ENCODE assay signal across 8 cellular contexts in genomic region chr3:72100626-72101187, GRCh38.
A peak's percentile ranks its signal among the peaks of the same experiment; 100 is the strongest.
DNase-seq lines count a peak whose midpoint lies in the region; ATAC-seq lines count a peak whose summit lies in the region.

No MANE protein-coding gene starts in this region.

- no peaks in the 10 kb centered on the region for H3K36me3 ChIP-seq in effector memory CD4-positive, alpha-beta T cell (ENCODE audit: control insufficient read depth, insufficient read depth, low read length)
- H3K36me3 ChIP-seq in mesendoderm (ENCODE audit: control insufficient read depth, insufficient read depth, low read length), result no peaks in the 10 kb centered on the region

- no CpG with 5 or more reads among the region's 21 CpGs for WGBS in mesendoderm (ENCODE audit: extremely low coverage, insufficient coverage, low lambda C conversion rate)

- POLR2A ChIA-PET in activated CD4-positive, alpha-beta memory T cell treated with anti-CD3 and anti-CD28 coated beads, Interleukin-2, amount 10 ng/mL, durations not matched to agents 7 days and 5 days (lab: Charles Lee), result interaction anchor here (0.9 kb wide), 1 partner anchor 38 kb away, joined by 4 read pairs; no protein-coding TSS in a partner anchor

- H3K4me2 ChIP-seq in mesendoderm (ENCODE audit: low read length), result peak overlapping the region; percentile 88

- H3K4me3 ChIP-seq in effector memory CD4-positive, alpha-beta T cell (ENCODE audit: insufficient read depth, low read depth, low read length, poor library complexity, severe bottlenecking), result peak overlapping the region; percentile 38
- H3K4me3 ChIP-seq in mesendoderm (ENCODE audit: low read length), result peak overlapping the region; percentile 23

- H3K9me3 ChIP-seq in effector memory CD4-positive, alpha-beta T cell (ENCODE audit: control insufficient read depth, low read length), result no peaks in the 10 kb centered on the region

- H3K4me1 Mint-ChIP-seq in activated CD4-positive, alpha-beta memory T cell treated with anti-CD3 and anti-CD28 coated beads, Interleukin-2, amount 10 ng/mL, durations not matched to agents 7 days and 5 days, result peaks cover 29% of the 10 kb centered on the region

- peak; percentile 43 for DNase-seq in NCI-H510A treated with DMSO at 0.1 percent for 48 hours (lab: John Stamatoyannopoulos, UW)
- no peak for DNase-seq in NCI-H510A (lab: John Stamatoyannopoulos, UW)
- DNase-seq in NCI-H2227 (lab: John Stamatoyannopoulos, UW; ENCODE audit: unreplicated experiment), result peak; percentile 70
- peak; percentile 89 for DNase-seq in activated CD4-positive, alpha-beta memory T cell treated with anti-CD3 and anti-CD28 coated beads, Interleukin-2, amount 10 ng/mL, durations not matched to agents 7 days and 5 days
- peak; percentile 65 to 73 (median 70) for DNase-seq in effector memory CD4-positive, alpha-beta T cell
- DNase-seq in mesendoderm, result peak; percentile 83
- peak; percentile 72 to 83 (median 77) for DNase-seq in stimulated activated CD4-positive, alpha-beta T cell treated with anti-CD3 and anti-CD28 coated beads, TNF-alpha, amount 100 ng/mL, for 48 hours (ENCODE audit: low read depth in 3 of 3)

- H3K4me3 Mint-ChIP-seq in activated CD4-positive, alpha-beta memory T cell treated with anti-CD3 and anti-CD28 coated beads, Interleukin-2, amount 10 ng/mL, durations not matched to agents 7 days and 5 days, result peak overlapping the region; percentile 70

- no peak overlapping the region for H3K23ac ChIP-seq in mesendoderm (ENCODE audit: low read length)

- peaks cover 13% of the 10 kb centered on the region for H3K4me1 ChIP-seq in effector memory CD4-positive, alpha-beta T cell (ENCODE audit: control insufficient read depth, insufficient read depth, low read length, poor library complexity, severe bottlenecking)
- no peaks in the 10 kb centered on the region for H3K4me1 ChIP-seq in mesendoderm (ENCODE audit: control insufficient read depth, low read depth, low read length)

- no peaks in the 10 kb centered on the region for H3K79me2 ChIP-seq in mesendoderm (ENCODE audit: control insufficient read depth, insufficient read depth, low read length)

- H3K79me1 ChIP-seq in mesendoderm (ENCODE audit: low read length), result no peaks in the 10 kb centered on the region

- no peak overlapping the region for H3K4ac ChIP-seq in mesendoderm (ENCODE audit: low read depth, low read length)

- no peak overlapping the region for H4K8ac ChIP-seq in mesendoderm (ENCODE audit: low read depth, low read length)

- H3K9ac ChIP-seq in mesendoderm (ENCODE audit: low read length), result peak overlapping the region; percentile 35

- H3K27me3 Mint-ChIP-seq in activated CD4-positive, alpha-beta memory T cell treated with anti-CD3 and anti-CD28 coated beads, Interleukin-2, amount 10 ng/mL, durations not matched to agents 7 days and 5 days, result peaks cover 3% of the 10 kb centered on the region

- H3K9me3 Mint-ChIP-seq in activated CD4-positive, alpha-beta memory T cell treated with anti-CD3 and anti-CD28 coated beads, Interleukin-2, amount 10 ng/mL, durations not matched to agents 7 days and 5 days, result no peaks in the 10 kb centered on the region

- no peak overlapping the region for H3K27ac ChIP-seq in effector memory CD4-positive, alpha-beta T cell (ENCODE audit: insufficient read depth, low read length, poor library complexity, severe bottlenecking)
- no peak overlapping the region for H3K27ac ChIP-seq in mesendoderm (ENCODE audit: low read depth, low read length)

- H3K36me3 Mint-ChIP-seq in activated CD4-positive, alpha-beta memory T cell treated with anti-CD3 and anti-CD28 coated beads, Interleukin-2, amount 10 ng/mL, durations not matched to agents 7 days and 5 days (ENCODE audit: low read depth), result no peaks in the 10 kb centered on the region

- peak; percentile 65 for ATAC-seq in HG02852 (IDR thresholded peaks at IDR 0.05; ENCODE audit: unreplicated experiment)

- no peak overlapping the region for H3K18ac ChIP-seq in mesendoderm (ENCODE audit: low read length)

- no peak overlapping the region for H4K5ac ChIP-seq in mesendoderm (ENCODE audit: low read length)

- H2BK15ac ChIP-seq in mesendoderm (replicated peaks; ENCODE audit: low read depth), result no peak overlapping the region

- H3K27ac Mint-ChIP-seq in activated CD4-positive, alpha-beta memory T cell treated with anti-CD3 and anti-CD28 coated beads, Interleukin-2, amount 10 ng/mL, durations not matched to agents 7 days and 5 days, result peak overlapping the region; percentile 64

- no peak overlapping the region for H2BK5ac ChIP-seq in mesendoderm (ENCODE audit: low read length)

- CTCF ChIA-PET in activated CD4-positive, alpha-beta memory T cell treated with anti-CD3 and anti-CD28 coated beads, Interleukin-2, amount 10 ng/mL, durations not matched to agents 7 days and 5 days (lab: Charles Lee), result interaction anchor here (0.7 to 1.6 kb wide), 4 partner anchors 38 to 382 kb away, joined by 3 to 5 read pairs (median 4); no protein-coding TSS in a partner anchor

- no peak overlapping the region for H2AK5ac ChIP-seq in mesendoderm (ENCODE audit: low read length)

- no peaks in the 10 kb centered on the region for H3K27me3 ChIP-seq in effector memory CD4-positive, alpha-beta T cell (replicated peaks; ENCODE audit: control insufficient read depth, insufficient read depth, low read length, poor library complexity, severe bottlenecking)
- no peaks in the 10 kb centered on the region for H3K27me3 ChIP-seq in mesendoderm (ENCODE audit: insufficient read depth, low read length, poor library complexity)

- no peak overlapping the region for H2BK120ac ChIP-seq in mesendoderm (ENCODE audit: low read depth, low read length)

- peak overlapping the region; percentile 77 for H3K56ac ChIP-seq in mesendoderm (ENCODE audit: low read length)
